ENCODE assay signal across 1 cellular context in genomic region chr16:56965939-56966515, GRCh38.
A peak's percentile ranks its signal among the peaks of the same experiment; 100 is the strongest.
TF ChIP-seq lines count a peak whose summit lies in the region.

No MANE protein-coding gene starts in this region.

TF ChIP-seq in HepG2, 621 proteins besides CTCF, POLR2A, EP300 and RAD21:
- TF ChIP-seq, protein P1, sequence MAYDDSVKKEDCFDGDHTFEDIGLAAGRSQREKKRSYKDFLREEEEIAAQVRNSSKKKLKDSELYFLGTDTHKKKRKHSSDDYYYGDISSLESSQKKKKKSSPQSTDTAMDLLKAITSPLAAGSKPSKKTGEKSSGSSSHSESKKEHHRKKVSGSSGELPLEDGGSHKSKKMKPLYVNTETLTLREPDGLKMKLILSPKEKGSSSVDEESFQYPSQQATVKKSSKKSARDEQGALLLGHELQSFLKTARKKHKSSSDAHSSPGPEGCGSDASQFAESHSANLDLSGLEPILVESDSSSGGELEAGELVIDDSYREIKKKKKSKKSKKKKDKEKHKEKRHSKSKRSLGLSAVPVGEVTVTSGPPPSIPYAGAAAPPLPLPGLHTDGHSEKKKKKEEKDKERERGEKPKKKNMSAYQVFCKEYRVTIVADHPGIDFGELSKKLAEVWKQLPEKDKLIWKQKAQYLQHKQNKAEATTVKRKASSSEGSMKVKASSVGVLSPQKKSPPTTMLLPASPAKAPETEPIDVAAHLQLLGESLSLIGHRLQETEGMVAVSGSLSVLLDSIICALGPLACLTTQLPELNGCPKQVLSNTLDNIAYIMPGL (CRISPR knock-in tag; IDR thresholded peaks at IDR 0.05; ENCODE audit: borderline replicate concordance in 1 of 2, low read depth in 1 of 2): 0 out of 4 replicates have a peak, but pooled peaks of 1 of the 2 experiments have one; percentile 17
- TF ChIP-seq KLF12 (CRISPR knock-in tag; IDR thresholded peaks at IDR 0.05; ENCODE audit: borderline replicate concordance) (0 out of 2 replicates have a peak, but pooled peaks have one; percentile 37), ETS1 (CRISPR knock-in tag; IDR thresholded peaks at IDR 0.05) (0 out of 2 replicates have a peak, but pooled peaks have one; percentile 16), ZNF530 (CRISPR knock-in tag; IDR thresholded peaks at IDR 0.05; ENCODE audit: low read depth) (no peak), ZFP36 (IDR thresholded peaks at IDR 0.05; ENCODE audit: borderline replicate concordance, low read depth, low read length, partially characterized antibody) (peak; percentile 17), ZNF329 (CRISPR knock-in tag; IDR thresholded peaks at IDR 0.05; ENCODE audit: low read depth) (no peak), ZMYM2 (CRISPR knock-in tag; IDR thresholded peaks at IDR 0.05) (0 out of 2 replicates have a peak, but pooled peaks have one; percentile 30)
- TF ChIP-seq, protein P2, sequence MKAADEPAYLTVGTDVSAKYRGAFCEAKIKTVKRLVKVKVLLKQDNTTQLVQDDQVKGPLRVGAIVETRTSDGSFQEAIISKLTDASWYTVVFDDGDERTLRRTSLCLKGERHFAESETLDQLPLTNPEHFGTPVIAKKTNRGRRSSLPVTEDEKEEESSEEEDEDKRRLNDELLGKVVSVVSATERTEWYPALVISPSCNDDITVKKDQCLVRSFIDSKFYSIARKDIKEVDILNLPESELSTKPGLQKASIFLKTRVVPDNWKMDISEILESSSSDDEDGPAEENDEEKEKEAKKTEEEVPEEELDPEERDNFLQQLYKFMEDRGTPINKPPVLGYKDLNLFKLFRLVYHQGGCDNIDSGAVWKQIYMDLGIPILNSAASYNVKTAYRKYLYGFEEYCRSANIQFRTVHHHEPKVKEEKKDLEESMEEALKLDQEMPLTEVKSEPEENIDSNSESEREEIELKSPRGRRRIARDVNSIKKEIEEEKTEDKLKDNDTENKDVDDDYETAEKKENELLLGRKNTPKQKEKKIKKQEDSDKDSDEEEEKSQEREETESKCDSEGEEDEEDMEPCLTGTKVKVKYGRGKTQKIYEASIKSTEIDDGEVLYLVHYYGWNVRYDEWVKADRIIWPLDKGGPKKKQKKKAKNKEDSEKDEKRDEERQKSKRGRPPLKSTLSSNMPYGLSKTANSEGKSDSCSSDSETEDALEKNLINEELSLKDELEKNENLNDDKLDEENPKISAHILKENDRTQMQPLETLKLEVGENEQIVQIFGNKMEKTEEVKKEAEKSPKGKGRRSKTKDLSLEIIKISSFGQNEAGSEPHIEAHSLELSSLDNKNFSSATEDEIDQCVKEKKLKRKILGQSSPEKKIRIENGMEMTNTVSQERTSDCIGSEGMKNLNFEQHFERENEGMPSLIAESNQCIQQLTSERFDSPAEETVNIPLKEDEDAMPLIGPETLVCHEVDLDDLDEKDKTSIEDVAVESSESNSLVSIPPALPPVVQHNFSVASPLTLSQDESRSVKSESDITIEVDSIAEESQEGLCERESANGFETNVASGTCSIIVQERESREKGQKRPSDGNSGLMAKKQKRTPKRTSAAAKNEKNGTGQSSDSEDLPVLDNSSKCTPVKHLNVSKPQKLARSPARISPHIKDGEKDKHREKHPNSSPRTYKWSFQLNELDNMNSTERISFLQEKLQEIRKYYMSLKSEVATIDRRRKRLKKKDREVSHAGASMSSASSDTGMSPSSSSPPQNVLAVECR (CRISPR knock-in tag; IDR thresholded peaks at IDR 0.05; ENCODE audit: borderline replicate concordance): no peak
- TF ChIP-seq, protein P3, sequence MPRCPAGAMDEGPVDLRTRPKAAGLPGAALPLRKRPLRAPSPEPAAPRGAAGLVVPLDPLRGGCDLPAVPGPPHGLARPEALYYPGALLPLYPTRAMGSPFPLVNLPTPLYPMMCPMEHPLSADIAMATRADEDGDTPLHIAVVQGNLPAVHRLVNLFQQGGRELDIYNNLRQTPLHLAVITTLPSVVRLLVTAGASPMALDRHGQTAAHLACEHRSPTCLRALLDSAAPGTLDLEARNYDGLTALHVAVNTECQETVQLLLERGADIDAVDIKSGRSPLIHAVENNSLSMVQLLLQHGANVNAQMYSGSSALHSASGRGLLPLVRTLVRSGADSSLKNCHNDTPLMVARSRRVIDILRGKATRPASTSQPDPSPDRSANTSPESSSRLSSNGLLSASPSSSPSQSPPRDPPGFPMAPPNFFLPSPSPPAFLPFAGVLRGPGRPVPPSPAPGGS (CRISPR knock-in tag; IDR thresholded peaks at IDR 0.05): no peak
